ENCODE assay signal across 8 cellular contexts in the genomic region with DNA sequence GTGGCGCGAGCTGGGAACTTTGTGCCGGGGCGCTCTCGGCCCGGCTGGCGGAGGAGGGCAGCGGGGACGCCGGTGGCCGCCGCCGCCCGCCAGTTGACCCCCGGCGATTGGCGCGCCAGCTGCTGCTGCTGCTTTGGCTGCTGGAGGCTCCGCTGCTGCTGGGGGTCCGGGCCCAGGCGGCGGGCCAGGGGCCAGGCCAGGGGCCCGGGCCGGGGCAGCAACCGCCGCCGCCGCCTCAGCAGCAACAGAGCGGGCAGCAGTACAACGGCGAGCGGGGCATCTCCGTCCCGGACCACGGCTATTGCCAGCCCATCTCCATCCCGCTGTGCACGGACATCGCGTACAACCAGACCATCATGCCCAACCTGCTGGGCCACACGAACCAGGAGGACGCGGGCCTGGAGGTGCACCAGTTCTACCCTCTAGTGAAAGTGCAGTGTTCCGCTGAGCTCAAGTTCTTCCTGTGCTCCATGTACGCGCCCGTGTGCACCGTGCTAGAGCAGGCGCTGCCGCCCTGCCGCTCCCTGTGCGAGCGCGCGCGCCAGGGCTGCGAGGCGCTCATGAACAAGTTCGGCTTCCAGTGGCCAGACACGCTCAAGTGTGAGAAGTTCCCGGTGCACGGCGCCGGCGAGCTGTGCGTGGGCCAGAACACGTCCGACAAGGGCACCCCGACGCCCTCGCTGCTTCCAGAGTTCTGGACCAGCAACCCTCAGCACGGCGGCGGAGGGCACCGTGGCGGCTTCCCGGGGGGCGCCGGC. TPM values are rescaled to one million over a fixed set of nuclear protein-coding genes. Genes with fewer than 3 reads are reported as not detected.
DNase-seq lines count a peak whose midpoint lies in the region; ATAC-seq lines count a peak whose summit lies in the region.

No MANE protein-coding gene starts in this region.

- peaks cover 9% of the 10 kb centered on the region for H3K4me1 ChIP-seq in CD4-positive, CD25-positive, alpha-beta regulatory T cell (ENCODE audit: control insufficient read depth, insufficient read depth, low read length, poor library complexity, severe bottlenecking)
- H3K4me1 ChIP-seq in trophoblast cell (ENCODE audit: control insufficient read depth in 1 of 2, insufficient read depth in 2 of 2, low read length in 2 of 2), result peaks cover 17 to 23% of the 10 kb centered on the region in 2 experiments

- H4K91ac ChIP-seq in trophoblast cell (ENCODE audit: low read depth, low read length), result peak overlapping the region; percentile 49

- no peak overlapping the region for H3K27ac ChIP-seq in CD4-positive, CD25-positive, alpha-beta regulatory T cell (ENCODE audit: insufficient read depth, low read length, poor library complexity, severe bottlenecking)
- no peak overlapping the region for H3K27ac ChIP-seq in trophoblast cell (ENCODE audit: low read depth, low read length)

- peak overlapping the region; percentile 65 for H2BK5ac ChIP-seq in trophoblast cell (ENCODE audit: low read depth, low read length, poor library complexity)

- H3K9ac ChIP-seq in trophoblast cell (ENCODE audit: low read length), result peak overlapping the region; percentile 5

- H2AFZ ChIP-seq in trophoblast cell (ENCODE audit: insufficient read depth, low read length, poor library complexity), result peak overlapping the region; percentile 88

- peak overlapping the region in 3 of 4 donors; percentile 70 to 86 (median 81) for H3K4me3 Mint-ChIP-seq in CD4-positive, CD25-positive, alpha-beta regulatory T cell
- H3K4me3 Mint-ChIP-seq in activated naive CD8-positive, alpha-beta T cell treated with anti-CD3 and anti-CD28 coated beads, Interleukin-2, amount 50 U/mL, for 24 hours, result peak overlapping the region; percentile 73

- peak overlapping the region; percentile 94 for H3K4me2 ChIP-seq in trophoblast cell (ENCODE audit: low read length)

- H3K18ac ChIP-seq in trophoblast cell (ENCODE audit: low read length), result no peak overlapping the region

- H3K9me3 Mint-ChIP-seq in CD4-positive, CD25-positive, alpha-beta regulatory T cell, result peaks cover 0 to 2% (median 0%) of the 10 kb centered on the region in 7 donors
- H3K9me3 Mint-ChIP-seq in activated naive CD8-positive, alpha-beta T cell treated with anti-CD3 and anti-CD28 coated beads, Interleukin-2, amount 50 U/mL, for 24 hours, result no peaks in the 10 kb centered on the region

- peaks cover 18% of the 10 kb centered on the region for H3K27me3 ChIP-seq in CD4-positive, CD25-positive, alpha-beta regulatory T cell (ENCODE audit: control insufficient read depth, insufficient read depth, low read length)
- H3K27me3 ChIP-seq in trophoblast cell (ENCODE audit: insufficient read depth, low read length), result peaks cover 21% of the 10 kb centered on the region

- H3K79me2 ChIP-seq in trophoblast cell (ENCODE audit: control insufficient read depth, insufficient read depth, low read length, poor library complexity), result peaks cover 2% of the 10 kb centered on the region

- no peak overlapping the region for H3K4ac ChIP-seq in trophoblast cell (ENCODE audit: low read depth, low read length)

- no peak overlapping the region for H3K27ac Mint-ChIP-seq in CD4-positive, CD25-positive, alpha-beta regulatory T cell
- H3K27ac Mint-ChIP-seq in activated naive CD8-positive, alpha-beta T cell treated with anti-CD3 and anti-CD28 coated beads, Interleukin-2, amount 50 U/mL, for 24 hours, result no peak overlapping the region

- no peak overlapping the region for H3K4me3 ChIP-seq in CD4-positive, CD25-positive, alpha-beta regulatory T cell (ENCODE audit: low read depth, low read length)
- H3K4me3 ChIP-seq in trophoblast cell (ENCODE audit: low read depth, low read length), result peak overlapping the region; percentile 84

- peak in 1 of 2 donors; percentile 10 for ATAC-seq in CD4-positive, CD25-positive, alpha-beta regulatory T cell (ENCODE audit: low read depth in 2 of 2)
- ATAC-seq in GM19023 (IDR thresholded peaks at IDR 0.05; ENCODE audit: unreplicated experiment) (peak; percentile 35), HG03103 (IDR thresholded peaks at IDR 0.05; ENCODE audit: low read depth, unreplicated experiment) (peak; percentile 36), left cardiac atrium (peak; percentile 35 to 39)
- peak; percentile 29 for ATAC-seq in activated naive CD8-positive, alpha-beta T cell treated with anti-CD3 and anti-CD28 coated beads, Interleukin-2, amount 50 U/mL, for 24 hours

- H3K36me3 Mint-ChIP-seq in CD4-positive, CD25-positive, alpha-beta regulatory T cell, result no peaks in the 10 kb centered on the region
- no peaks in the 10 kb centered on the region for H3K36me3 Mint-ChIP-seq in activated naive CD8-positive, alpha-beta T cell treated with anti-CD3 and anti-CD28 coated beads, Interleukin-2, amount 50 U/mL, for 24 hours (ENCODE audit: low read depth)

- H3K23ac ChIP-seq in trophoblast cell (ENCODE audit: low read length), result peak overlapping the region; percentile 96

- no peak overlapping the region for H2AK5ac ChIP-seq in trophoblast cell (ENCODE audit: low read length)

- peaks cover 5% of the 10 kb centered on the region for H3K79me1 ChIP-seq in trophoblast cell (ENCODE audit: low read length)

- H3K9me3 ChIP-seq in CD4-positive, CD25-positive, alpha-beta regulatory T cell (ENCODE audit: control insufficient read depth in 2 of 2, low read length in 2 of 2), result no peaks in the 10 kb centered on the region
- H3K9me3 ChIP-seq in trophoblast cell (ENCODE audit: insufficient read depth, low read depth, low read length), result peaks cover 11% of the 10 kb centered on the region

- no peak overlapping the region for H4K8ac ChIP-seq in trophoblast cell (ENCODE audit: low read depth, low read length)

- WGBS in trophoblast cell (ENCODE audit: extremely low coverage, insufficient coverage, insufficient read length), result no CpG with 5 or more reads among the region's 78 CpGs

- H3K14ac ChIP-seq in trophoblast cell (ENCODE audit: low read length), result no peak overlapping the region

- no peak overlapping the region for H4K12ac ChIP-seq in trophoblast cell (ENCODE audit: low read depth, low read length)

- H2BK12ac ChIP-seq in trophoblast cell (ENCODE audit: low read length), result no peak overlapping the region

- peak in 1 of 3 donors; percentile 33 for DNase-seq in CD4-positive, CD25-positive, alpha-beta regulatory T cell
- DNase-seq in NCI-H226 (peak; percentile 35), left cardiac atrium (peak; percentile 66), trophoblast cell (peak; percentile 41 to 69), middle frontal gyrus (ENCODE audit: extremely low spot score, low spot score) (no peak)
- DNase-seq in activated naive CD8-positive, alpha-beta T cell treated with anti-CD3 and anti-CD28 coated beads, Interleukin-2, amount 50 U/mL, for 24 hours, result peak; percentile 19

- H2BK120ac ChIP-seq in trophoblast cell (ENCODE audit: insufficient read depth, low read length, poor library complexity), result no peak overlapping the region

- H3K27me3 Mint-ChIP-seq in CD4-positive, CD25-positive, alpha-beta regulatory T cell, result peaks cover 37% of the 10 kb centered on the region
- peaks cover 54% of the 10 kb centered on the region for H3K27me3 Mint-ChIP-seq in activated naive CD8-positive, alpha-beta T cell treated with anti-CD3 and anti-CD28 coated beads, Interleukin-2, amount 50 U/mL, for 24 hours

- H3K4me1 Mint-ChIP-seq in CD4-positive, CD25-positive, alpha-beta regulatory T cell, result peaks cover 0 to 18% (median 0%) of the 10 kb centered on the region in 4 donors
- H3K4me1 Mint-ChIP-seq in activated naive CD8-positive, alpha-beta T cell treated with anti-CD3 and anti-CD28 coated beads, Interleukin-2, amount 50 U/mL, for 24 hours, result peaks cover 13% of the 10 kb centered on the region

- intact Hi-C loops in left cardiac atrium (cut with DNase I), result loop anchor here in 1 of 2 donors (5.0 kb wide), 1 partner anchor 183 kb away; no protein-coding TSS in a partner anchor

- H3K36me3 ChIP-seq in CD4-positive, CD25-positive, alpha-beta regulatory T cell (ENCODE audit: control insufficient read depth, insufficient read depth, low read length), result no peaks in the 10 kb centered on the region
- H3K36me3 ChIP-seq in trophoblast cell (ENCODE audit: control insufficient read depth in 1 of 2, insufficient read depth in 2 of 2, low read length in 2 of 2), result no peaks in the 10 kb centered on the region

RNA-seq across cellular contexts. Expression of gene FZD1, which starts 0.9 kb away (rescaled TPM):
- 0.10 TPM for total RNA-seq in CD4-positive, CD25-positive, alpha-beta regulatory T cell
- under 1 TPM in 1 of 4 donors, not detected in 3; 0.06 TPM for polyA plus RNA-seq in CD4-positive, CD25-positive, alpha-beta regulatory T cell
- 10 to 100 TPM in 1 of 2 donors, 1 to 10 TPM in 1; 9.4 to 14.5 TPM for total RNA-seq in left cardiac atrium
- 3.5 and 3.6 TPM in 2 replicates for polyA plus RNA-seq in trophoblast cell (2013)
